In genomic region chr1:173422456-173422976, GRCh38 we compare ENCODE assay signal across 20 cellular contexts. TPM values are rescaled to one million over a fixed set of nuclear protein-coding genes. Genes with fewer than 3 reads are reported as not detected.
DNase-seq lines count a peak whose midpoint lies in the region; ATAC-seq and TF ChIP-seq lines count a peak whose summit lies in the region.
"Had no signal": no experiment of that assay in that cellular context is flagged by ENCODE, and none has a peak within 500 bp of the region (broad histone marks: within the 10 kb centered on the region; RNA-seq: fewer than 3 reads in every experiment).

No MANE protein-coding gene starts in this region.

- H2AFZ ChIP-seq in OCI-LY3 (ENCODE audit: low read depth, low read length) = no peak overlapping the region

- DNase-seq in natural killer cell (no peak), NCI-H1105 treated with DMSO at 0.1 percent for 48 hours (lab: John Stamatoyannopoulos, UW) (no peak), DMS114 treated with DMSO at 0.1 percent for 48 hours (lab: John Stamatoyannopoulos, UW; ENCODE audit: unreplicated experiment) (no peak)
- DNase-seq in natural killer cell treated with Interleukin-12 subunit alpha and Interleukin-12 subunit beta and Interleukin-15 and Interleukin-18, amount 100 ng/mL, for 72 hours (ENCODE audit: low spot score) = no peak
- DNase-seq: activated CD4-positive, alpha-beta T cell treated with anti-CD3 and anti-CD28 coated beads for 1 hour; activated gamma-delta T cell treated with Interleukin-2 at 50 U/mL for 16 hours; CD8-positive, alpha-beta T cell; foreskin keratinocyte; mammary epithelial cell; NCI-H2029; NCI-H524; nephron progenitor cell; retina; T-cell; uterus had no signal

- H3K27ac ChIP-seq in OCI-LY3 (ENCODE audit: low read length) = no peak overlapping the region
- H3K27ac ChIP-seq: foreskin keratinocyte, uterus had no signal

- H3K79me2 ChIP-seq in OCI-LY3 (ENCODE audit: low read length) = no peaks in the 10 kb centered on the region

- no peak overlapping the region for H3K4me3 ChIP-seq in OCI-LY3 (ENCODE audit: low read length)
- H3K4me3 ChIP-seq: uterus had no signal

- 0 out of 2 replicates have a peak overlapping the region, but pooled peaks have one; percentile 7 for H3K4me2 ChIP-seq in OCI-LY3 (ENCODE audit: low read length)

- TF ChIP-seq CTCF in natural killer cell (IDR thresholded peaks at IDR 0.05) (no peak), OCI-LY3 (IDR thresholded peaks at IDR 0.05; ENCODE audit: low read depth, low read length) (no peak)

- no peaks in the 10 kb centered on the region for H3K27me3 ChIP-seq in OCI-LY3 (ENCODE audit: low read depth, low read length)
- H3K27me3 ChIP-seq: foreskin keratinocyte, uterus had no signal

- no peaks in the 10 kb centered on the region for H3K36me3 ChIP-seq in OCI-LY3 (replicated peaks; ENCODE audit: low read depth, low read length)
- H3K36me3 ChIP-seq: uterus had no signal

- intact Hi-C loops in natural killer cell (cut with micrococcal nuclease) = loop anchor here (5.0 to 10.0 kb wide), 2 partner anchors 530 to 1302 kb away; no protein-coding TSS in a partner anchor
- intact Hi-C loops in dendritic cell treated with granulocyte-macrophage colony-stimulating factor and Interleukin-4, amounts not matched to agents 40 ng/mL and 50 ng/mL, for 4 days (cut with micrococcal nuclease) = loop anchor here (5.0 kb wide), 2 partner anchors 600 to 675 kb away; partner anchors contain the start of gene RC3H1

- no peak overlapping the region for H3K4me3 Mint-ChIP-seq in natural killer cell
- H3K4me3 Mint-ChIP-seq in natural killer cell treated with Interleukin-12 subunit alpha and Interleukin-12 subunit beta and Interleukin-15 and Interleukin-18, amount 100 ng/mL, for 72 hours = no peak overlapping the region
- no peak overlapping the region for H3K4me3 Mint-ChIP-seq in dendritic cell treated with granulocyte-macrophage colony-stimulating factor and Interleukin-4, amounts not matched to agents 40 ng/mL and 50 ng/mL, for 4 days
- H3K4me3 Mint-ChIP-seq: CD8-positive, alpha-beta T cell; nephron progenitor cell; T-cell had no signal

- H3K9me3 Mint-ChIP-seq in natural killer cell = no peaks in the 10 kb centered on the region
- H3K9me3 Mint-ChIP-seq in natural killer cell treated with Interleukin-12 subunit alpha and Interleukin-12 subunit beta and Interleukin-15 and Interleukin-18, amount 100 ng/mL, for 72 hours = no peaks in the 10 kb centered on the region
- H3K9me3 Mint-ChIP-seq in dendritic cell treated with granulocyte-macrophage colony-stimulating factor and Interleukin-4, amounts not matched to agents 40 ng/mL and 50 ng/mL, for 4 days = no peaks in the 10 kb centered on the region
- H3K9me3 Mint-ChIP-seq: CD8-positive, alpha-beta T cell; nephron progenitor cell; T-cell had no signal

- peaks cover 53% of the 10 kb centered on the region for H3K4me1 ChIP-seq in OCI-LY3 (ENCODE audit: low read length)
- H3K4me1 ChIP-seq: uterus had no signal

- H4K20me1 ChIP-seq in OCI-LY3 (ENCODE audit: insufficient read depth, low read length) = no peaks in the 10 kb centered on the region

- peak in 2 of 3 donors; percentile 9 to 36 for ATAC-seq in natural killer cell
- no peak for ATAC-seq in natural killer cell treated with Interleukin-12 subunit alpha and Interleukin-12 subunit beta and Interleukin-15 and Interleukin-18, amount 100 ng/mL, for 72 hours
- no peak for ATAC-seq in HG03432 (IDR thresholded peaks at IDR 0.05; ENCODE audit: unreplicated experiment)
- no peak for ATAC-seq in HG03520 (IDR thresholded peaks at IDR 0.05; ENCODE audit: unreplicated experiment)
- ATAC-seq: CD8-positive, alpha-beta T cell; foreskin keratinocyte; Panc1 had no signal

- no peaks in the 10 kb centered on the region for H3K9me3 ChIP-seq in OCI-LY3 (ENCODE audit: insufficient read depth, low read length)
- H3K9me3 ChIP-seq: uterus had no signal

- no peaks in the 10 kb centered on the region for H3K36me3 Mint-ChIP-seq in natural killer cell
- no peaks in the 10 kb centered on the region for H3K36me3 Mint-ChIP-seq in natural killer cell treated with Interleukin-12 subunit alpha and Interleukin-12 subunit beta and Interleukin-15 and Interleukin-18, amount 100 ng/mL, for 72 hours
- H3K36me3 Mint-ChIP-seq in dendritic cell treated with granulocyte-macrophage colony-stimulating factor and Interleukin-4, amounts not matched to agents 40 ng/mL and 50 ng/mL, for 4 days (ENCODE audit: low read depth) = no peaks in the 10 kb centered on the region

- peaks cover 6 to 7% of the 10 kb centered on the region in 2 donors for H3K4me1 Mint-ChIP-seq in natural killer cell
- peaks cover 10 to 17% of the 10 kb centered on the region in 2 donors for H3K4me1 Mint-ChIP-seq in natural killer cell treated with Interleukin-12 subunit alpha and Interleukin-12 subunit beta and Interleukin-15 and Interleukin-18, amount 100 ng/mL, for 72 hours (ENCODE audit: low read depth in 2 of 2)
- H3K4me1 Mint-ChIP-seq in dendritic cell treated with granulocyte-macrophage colony-stimulating factor and Interleukin-4, amounts not matched to agents 40 ng/mL and 50 ng/mL, for 4 days (ENCODE audit: low read depth) = peaks cover 73% of the 10 kb centered on the region

- no peak overlapping the region for H3K9ac ChIP-seq in OCI-LY3 (ENCODE audit: low read length)

- no peak overlapping the region for H3K27ac Mint-ChIP-seq in natural killer cell
- no peak overlapping the region for H3K27ac Mint-ChIP-seq in natural killer cell treated with Interleukin-12 subunit alpha and Interleukin-12 subunit beta and Interleukin-15 and Interleukin-18, amount 100 ng/mL, for 72 hours
- H3K27ac Mint-ChIP-seq in dendritic cell treated with granulocyte-macrophage colony-stimulating factor and Interleukin-4, amounts not matched to agents 40 ng/mL and 50 ng/mL, for 4 days = peak overlapping the region; percentile 70
- H3K27ac Mint-ChIP-seq: nephron progenitor cell had no signal

- H3K27me3 Mint-ChIP-seq in natural killer cell (ENCODE audit: low read depth in 2 of 2) = no peaks in the 10 kb centered on the region
- H3K27me3 Mint-ChIP-seq in natural killer cell treated with Interleukin-12 subunit alpha and Interleukin-12 subunit beta and Interleukin-15 and Interleukin-18, amount 100 ng/mL, for 72 hours = no peaks in the 10 kb centered on the region
- H3K27me3 Mint-ChIP-seq in dendritic cell treated with granulocyte-macrophage colony-stimulating factor and Interleukin-4, amounts not matched to agents 40 ng/mL and 50 ng/mL, for 4 days = no peaks in the 10 kb centered on the region
- H3K27me3 Mint-ChIP-seq: T-cell had no signal

RNA-seq across cellular contexts. Expression of gene PRDX6, which starts 54.6 kb away (rescaled TPM):
- 10 to 100 TPM; 95.2 to 99.9 (median 99.9) TPM for total RNA-seq in natural killer cell
- 100 to 1,000 TPM; 119 to 155 TPM for total RNA-seq in natural killer cell treated with Interleukin-12 subunit alpha and Interleukin-12 subunit beta and Interleukin-15 and Interleukin-18, amount 100 ng/mL, for 72 hours

Comparison
In these comparisons a context has a peak if more than half of its experiments do, and no peak if none do; other contexts are left out.
1. ATAC-seq: peak in natural killer cell (2 of 3); none in natural killer cell treated with Interleukin-12 subunit alpha and Interleukin-12 subunit beta and Interleukin-15 and Interleukin-18, amount 100 ng/mL, for 72 hours (0 of 2), HG03432 (single experiment) and HG03520 (single experiment).